ENCODE assay signal across 1 cellular context in genomic region chr6:44157152-44157521, GRCh38.
A peak's percentile ranks its signal among the peaks of the same experiment; 100 is the strongest.
TF ChIP-seq lines count a peak whose summit lies in the region.

No MANE protein-coding gene starts in this region.

TF ChIP-seq in K562, 482 proteins besides CTCF, POLR2A, EP300 and RAD21:
- TF ChIP-seq STAT5A (IDR thresholded peaks at IDR 0.05; ENCODE audit: borderline replicate concordance, low read length): no peak
- peak; percentile 22; the same call in 1 of the 2 replicates for TF ChIP-seq STAG1 (CRISPR knock-in tag; IDR thresholded peaks at IDR 0.05; ENCODE audit: borderline replicate concordance)
- peak; percentile 79; the same call in 1 of the 2 replicates for TF ChIP-seq ZBTB33 (CRISPR knock-in tag; IDR thresholded peaks at IDR 0.05)
- TF ChIP-seq SPI1 (IDR thresholded peaks at IDR 0.05; ENCODE audit: borderline replicate concordance, low read depth, low read length): peak; percentile 85
TF ChIP-seq in K562: peak in this region for 3.
